Comparison of ENCODE assay signal across 1 cellular context in the genomic region with DNA sequence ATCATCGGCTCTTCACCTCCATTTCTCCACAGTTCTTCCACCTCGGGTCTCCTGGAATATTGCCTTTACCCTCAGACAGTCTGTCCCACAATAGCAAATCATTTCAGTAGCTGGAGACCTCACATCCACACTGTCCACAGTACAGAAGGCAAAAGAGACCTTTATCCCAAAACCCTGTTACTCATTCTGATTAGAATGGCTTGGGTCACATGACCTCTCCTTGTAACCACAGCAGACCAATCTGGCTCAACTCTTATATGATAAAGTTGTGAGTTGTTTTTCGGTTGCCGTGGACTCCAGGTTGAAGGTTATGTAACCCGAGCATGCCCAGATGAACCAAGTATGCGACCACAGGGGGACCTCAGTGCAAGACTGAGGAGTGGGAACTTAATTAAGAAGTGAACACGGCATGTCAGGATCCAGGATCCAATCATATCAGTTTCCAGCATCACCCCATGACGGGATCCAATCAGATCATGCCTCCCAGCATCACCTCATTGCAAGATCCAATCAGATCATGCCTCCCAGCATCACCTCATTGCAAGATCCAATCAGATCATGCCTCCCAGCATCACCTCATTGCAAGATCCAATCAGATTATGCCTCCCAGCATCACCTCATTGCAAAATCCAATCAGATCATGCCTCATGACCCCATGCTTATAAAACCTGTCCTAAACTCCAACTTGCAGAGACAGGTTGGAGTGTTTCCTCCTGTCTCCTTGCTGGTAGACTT.
TF ChIP-seq lines count a peak whose summit lies in the region.

No MANE protein-coding gene starts in this region.

TF ChIP-seq in K562, 482 proteins besides CTCF, POLR2A, EP300 and RAD21 (continued from another document and continues in another):
- TF ChIP-seq GMEB1 (CRISPR knock-in tag; IDR thresholded peaks at IDR 0.05), result no peak
- no peak for TF ChIP-seq MLX (CRISPR knock-in tag; conservative IDR thresholded peaks at IDR 0.05)
- TF ChIP-seq LEF1 (IDR thresholded peaks at IDR 0.05), result no peak
- TF ChIP-seq TOE1 (IDR thresholded peaks at IDR 0.05; ENCODE audit: borderline replicate concordance), result peak; percentile 92
- TF ChIP-seq TOE1 (CRISPR knock-in tag; IDR thresholded peaks at IDR 0.05; ENCODE audit: borderline replicate concordance, low read depth), result no peak
- peak; percentile 33; the same call in 1 of the 2 replicates for TF ChIP-seq TCFL5 (CRISPR knock-in tag; conservative IDR thresholded peaks at IDR 0.05)
- TF ChIP-seq NFIX (CRISPR knock-in tag; IDR thresholded peaks at IDR 0.05; ENCODE audit: low read depth), result no peak
- no peak for TF ChIP-seq RBM22 (IDR thresholded peaks at IDR 0.05; ENCODE audit: low read depth, low read length, poor library complexity, severe bottlenecking)
- no peak for TF ChIP-seq NUFIP1 (IDR thresholded peaks at IDR 0.05; ENCODE audit: partially characterized antibody)
- TF ChIP-seq ZNF239 (CRISPR knock-in tag; IDR thresholded peaks at IDR 0.05), result no peak
- no peak for TF ChIP-seq ATF4 (CRISPR knock-in tag; IDR thresholded peaks at IDR 0.05)
- TF ChIP-seq PTTG1 (tag; IDR thresholded peaks at IDR 0.05; ENCODE audit: low read depth), result no peak; the same call in 1 of the 2 replicates
- TF ChIP-seq CHAMP1 (IDR thresholded peaks at IDR 0.05), result no peak
- TF ChIP-seq HNRNPUL1 (IDR thresholded peaks at IDR 0.05; ENCODE audit: low read length), result no peak
- TF ChIP-seq MTF1 (CRISPR knock-in tag; IDR thresholded peaks at IDR 0.05; ENCODE audit: borderline replicate concordance), result no peak
- TF ChIP-seq ZNF766 (CRISPR knock-in tag; conservative IDR thresholded peaks at IDR 0.05), result peak; percentile 11; the same call in 1 of the 2 replicates
- TF ChIP-seq, protein P1, sequence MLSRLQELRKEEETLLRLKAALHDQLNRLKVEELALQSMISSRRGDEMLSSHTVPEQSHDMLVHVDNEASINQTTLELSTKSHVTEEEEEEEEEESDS (CRISPR knock-in tag; IDR thresholded peaks at IDR 0.05), result no peak
- TF ChIP-seq ELF1 (tag; IDR thresholded peaks at IDR 0.05), result no peak
- TF ChIP-seq SMAD1 (IDR thresholded peaks at IDR 0.05; ENCODE audit: low read depth, low read length, partially characterized antibody), result no peak
- TF ChIP-seq E2F3 (CRISPR knock-in tag; IDR thresholded peaks at IDR 0.05), result no peak
- TF ChIP-seq CEBPB (tag; IDR thresholded peaks at IDR 0.05), result no peak
- peak in 1 of 2 experiments; percentile 12; a peak in 1 of 3 replicates for TF ChIP-seq CBX3 (IDR thresholded peaks at IDR 0.05; ENCODE audit: borderline replicate concordance in 1 of 2, low read length in 2 of 2)
- no peak for TF ChIP-seq ESRRA (IDR thresholded peaks at IDR 0.05; ENCODE audit: borderline replicate concordance, low read depth)
- 0 out of 4 replicates have a peak, but pooled peaks of 1 of the 2 experiments have one; percentile 12 for TF ChIP-seq RCOR1 (IDR thresholded peaks at IDR 0.05; ENCODE audit: borderline replicate concordance in 1 of 2, low read depth in 2 of 2, low read length in 2 of 2)
- peak; percentile 51; the same call in 1 of the 2 replicates for TF ChIP-seq ERF (CRISPR knock-in tag; IDR thresholded peaks at IDR 0.05)
- TF ChIP-seq SNRNP70 (optimal IDR thresholded peaks at IDR 0.05; ENCODE audit: low read depth, low read length), result no peak
- TF ChIP-seq KAT8 (IDR thresholded peaks at IDR 0.05; ENCODE audit: low read depth), result no peak
- TF ChIP-seq ADNP (tag; IDR thresholded peaks at IDR 0.05), result no peak
- no peak for TF ChIP-seq ZNF444 (CRISPR knock-in tag; IDR thresholded peaks at IDR 0.05)
- TF ChIP-seq, protein P2, sequence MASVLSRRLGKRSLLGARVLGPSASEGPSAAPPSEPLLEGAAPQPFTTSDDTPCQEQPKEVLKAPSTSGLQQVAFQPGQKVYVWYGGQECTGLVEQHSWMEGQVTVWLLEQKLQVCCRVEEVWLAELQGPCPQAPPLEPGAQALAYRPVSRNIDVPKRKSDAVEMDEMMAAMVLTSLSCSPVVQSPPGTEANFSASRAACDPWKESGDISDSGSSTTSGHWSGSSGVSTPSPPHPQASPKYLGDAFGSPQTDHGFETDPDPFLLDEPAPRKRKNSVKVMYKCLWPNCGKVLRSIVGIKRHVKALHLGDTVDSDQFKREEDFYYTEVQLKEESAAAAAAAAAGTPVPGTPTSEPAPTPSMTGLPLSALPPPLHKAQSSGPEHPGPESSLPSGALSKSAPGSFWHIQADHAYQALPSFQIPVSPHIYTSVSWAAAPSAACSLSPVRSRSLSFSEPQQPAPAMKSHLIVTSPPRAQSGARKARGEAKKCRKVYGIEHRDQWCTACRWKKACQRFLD (CRISPR knock-in tag; IDR thresholded peaks at IDR 0.05), result peak; percentile 48; the same call in 1 of the 2 replicates
- TF ChIP-seq SP2 (IDR thresholded peaks at IDR 0.05; ENCODE audit: extremely low read depth, low read depth, low read length, poor library complexity, severe bottlenecking), result no peak
- peak; percentile 26; the same call in 1 of the 2 replicates for TF ChIP-seq TCF3 (CRISPR knock-in tag; IDR thresholded peaks at IDR 0.05)
- TF ChIP-seq ZNF449 (CRISPR knock-in tag; IDR thresholded peaks at IDR 0.05), result no peak
- no peak for TF ChIP-seq NCOA4 (IDR thresholded peaks at IDR 0.05; ENCODE audit: partially characterized antibody)
- TF ChIP-seq NR3C1 (CRISPR knock-in tag; IDR thresholded peaks at IDR 0.05), result no peak
- no peak for TF ChIP-seq GABPB1 (CRISPR knock-in tag; IDR thresholded peaks at IDR 0.05)
- TF ChIP-seq, protein P3, sequence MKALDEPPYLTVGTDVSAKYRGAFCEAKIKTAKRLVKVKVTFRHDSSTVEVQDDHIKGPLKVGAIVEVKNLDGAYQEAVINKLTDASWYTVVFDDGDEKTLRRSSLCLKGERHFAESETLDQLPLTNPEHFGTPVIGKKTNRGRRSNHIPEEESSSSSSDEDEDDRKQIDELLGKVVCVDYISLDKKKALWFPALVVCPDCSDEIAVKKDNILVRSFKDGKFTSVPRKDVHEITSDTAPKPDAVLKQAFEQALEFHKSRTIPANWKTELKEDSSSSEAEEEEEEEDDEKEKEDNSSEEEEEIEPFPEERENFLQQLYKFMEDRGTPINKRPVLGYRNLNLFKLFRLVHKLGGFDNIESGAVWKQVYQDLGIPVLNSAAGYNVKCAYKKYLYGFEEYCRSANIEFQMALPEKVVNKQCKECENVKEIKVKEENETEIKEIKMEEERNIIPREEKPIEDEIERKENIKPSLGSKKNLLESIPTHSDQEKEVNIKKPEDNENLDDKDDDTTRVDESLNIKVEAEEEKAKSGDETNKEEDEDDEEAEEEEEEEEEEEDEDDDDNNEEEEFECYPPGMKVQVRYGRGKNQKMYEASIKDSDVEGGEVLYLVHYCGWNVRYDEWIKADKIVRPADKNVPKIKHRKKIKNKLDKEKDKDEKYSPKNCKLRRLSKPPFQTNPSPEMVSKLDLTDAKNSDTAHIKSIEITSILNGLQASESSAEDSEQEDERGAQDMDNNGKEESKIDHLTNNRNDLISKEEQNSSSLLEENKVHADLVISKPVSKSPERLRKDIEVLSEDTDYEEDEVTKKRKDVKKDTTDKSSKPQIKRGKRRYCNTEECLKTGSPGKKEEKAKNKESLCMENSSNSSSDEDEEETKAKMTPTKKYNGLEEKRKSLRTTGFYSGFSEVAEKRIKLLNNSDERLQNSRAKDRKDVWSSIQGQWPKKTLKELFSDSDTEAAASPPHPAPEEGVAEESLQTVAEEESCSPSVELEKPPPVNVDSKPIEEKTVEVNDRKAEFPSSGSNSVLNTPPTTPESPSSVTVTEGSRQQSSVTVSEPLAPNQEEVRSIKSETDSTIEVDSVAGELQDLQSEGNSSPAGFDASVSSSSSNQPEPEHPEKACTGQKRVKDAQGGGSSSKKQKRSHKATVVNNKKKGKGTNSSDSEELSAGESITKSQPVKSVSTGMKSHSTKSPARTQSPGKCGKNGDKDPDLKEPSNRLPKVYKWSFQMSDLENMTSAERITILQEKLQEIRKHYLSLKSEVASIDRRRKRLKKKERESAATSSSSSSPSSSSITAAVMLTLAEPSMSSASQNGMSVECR (CRISPR knock-in tag; IDR thresholded peaks at IDR 0.05), result no peak
- no peak for TF ChIP-seq ZFP30 (CRISPR knock-in tag; IDR thresholded peaks at IDR 0.05; ENCODE audit: borderline replicate concordance)
- no peak for TF ChIP-seq XRCC5 (IDR thresholded peaks at IDR 0.05; ENCODE audit: low read depth, low read length)
- TF ChIP-seq SAFB (IDR thresholded peaks at IDR 0.05; ENCODE audit: borderline replicate concordance, low read depth, low read length), result no peak
- TF ChIP-seq CBX5 (IDR thresholded peaks at IDR 0.05; ENCODE audit: borderline replicate concordance, low read depth), result 0 out of 2 replicates have a peak, but pooled peaks have one; percentile 6
- TF ChIP-seq REST (CRISPR knock-in tag; IDR thresholded peaks at IDR 0.05; ENCODE audit: low read depth), result no peak
